10 cellular contexts compared by ENCODE assay signal in the genomic region with DNA sequence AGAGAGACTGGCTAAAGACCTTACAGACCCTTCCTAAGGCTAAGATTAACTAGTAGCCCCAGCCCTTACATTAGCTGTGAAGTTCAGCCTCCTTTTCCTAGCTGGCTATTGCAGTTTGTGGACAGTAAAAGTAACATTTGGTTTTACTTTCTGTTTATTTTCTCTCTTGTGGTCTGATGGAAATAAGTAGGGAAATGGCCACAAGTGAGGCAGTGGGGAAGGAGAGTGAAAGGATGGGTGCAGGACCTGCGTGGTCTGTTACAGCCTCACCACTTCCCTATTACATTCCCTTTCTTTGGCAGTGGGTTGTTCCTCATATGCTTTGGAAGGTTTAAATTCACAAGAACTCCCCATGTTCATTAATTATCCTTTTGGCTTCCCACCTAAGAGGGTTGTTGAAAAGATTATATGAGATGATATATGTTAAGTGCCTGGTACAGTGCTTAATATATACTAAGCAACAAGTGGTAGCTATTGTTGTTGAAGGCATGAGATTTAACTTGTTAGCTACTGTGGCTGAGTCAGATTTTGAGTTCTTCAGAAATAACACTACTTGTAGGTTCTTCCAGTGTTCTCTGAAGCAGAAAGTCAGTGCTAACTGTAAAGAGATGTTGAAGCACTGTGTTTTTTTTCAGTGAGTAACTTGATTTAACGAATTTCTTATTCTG.
A peak's percentile ranks its signal among the peaks of the same experiment; 100 is the strongest.
DNase-seq lines count a peak whose midpoint lies in the region; ATAC-seq lines count a peak whose summit lies in the region.
"Had no signal": no experiment of that assay in that cellular context is flagged by ENCODE, and none has a peak within 500 bp of the region (broad histone marks: within the 10 kb centered on the region; RNA-seq: fewer than 3 reads in every experiment).

No MANE protein-coding gene starts in this region.

- no peak overlapping the region for H3K4me3 ChIP-seq in SJSA1
- H3K4me3 ChIP-seq: ovary, suprapubic skin had no signal

- ATAC-seq in GM19043 (IDR thresholded peaks at IDR 0.05; ENCODE audit: low read depth, unreplicated experiment) (peak; percentile 60), HG02678 (IDR thresholded peaks at IDR 0.05; ENCODE audit: unreplicated experiment) (peak; percentile 58)

- DNase-seq in SJSA1 (ENCODE audit: low read depth in 1 of 2, low spot score in 2 of 2): peak in 1 of 2 experiments; percentile 55
- DNase-seq in renal cortical epithelial cell (ENCODE audit: low read depth): peak; percentile 38
- no peak for DNase-seq in stimulated activated CD4-positive, alpha-beta T cell treated with anti-CD3 and anti-CD28 coated beads, Interleukin-4, amount 100 ng/mL, for 1 hour
- DNase-seq in activated CD4-positive, alpha-beta T cell treated with anti-CD3 and anti-CD28 coated beads for 48 hours: no peak
- no peak for DNase-seq in activated CD4-positive, alpha-beta T cell treated with anti-CD3 and anti-CD28 coated beads, Interleukin-2, amount 50 U/mL, for 1 hour
- DNase-seq: ovary; stimulated activated CD4-positive, alpha-beta T cell treated with anti-CD3 and anti-CD28 coated beads, Interleukin-4, amount 100 ng/mL, for 24 hours had no signal

- peak overlapping the region; percentile 96 for H3K27ac ChIP-seq in SJSA1
- H3K27ac ChIP-seq: ovary, suprapubic skin had no signal

- H3K9me3 ChIP-seq in SJSA1 (replicated peaks): no peaks in the 10 kb centered on the region
- H3K9me3 ChIP-seq: ovary, suprapubic skin had no signal

- peaks cover 61% of the 10 kb centered on the region for H3K4me1 ChIP-seq in SJSA1 (replicated peaks)
- H3K4me1 ChIP-seq: suprapubic skin had no signal

- peaks cover 17% of the 10 kb centered on the region; the same call in 1 of the 2 replicates for H3K36me3 ChIP-seq in SJSA1
- H3K36me3 ChIP-seq: ovary had no signal

- H3K27me3 ChIP-seq in SJSA1 (replicated peaks): no peaks in the 10 kb centered on the region
- H3K27me3 ChIP-seq: ovary, suprapubic skin had no signal
